12 cellular contexts compared by ENCODE assay signal in the genomic region with DNA sequence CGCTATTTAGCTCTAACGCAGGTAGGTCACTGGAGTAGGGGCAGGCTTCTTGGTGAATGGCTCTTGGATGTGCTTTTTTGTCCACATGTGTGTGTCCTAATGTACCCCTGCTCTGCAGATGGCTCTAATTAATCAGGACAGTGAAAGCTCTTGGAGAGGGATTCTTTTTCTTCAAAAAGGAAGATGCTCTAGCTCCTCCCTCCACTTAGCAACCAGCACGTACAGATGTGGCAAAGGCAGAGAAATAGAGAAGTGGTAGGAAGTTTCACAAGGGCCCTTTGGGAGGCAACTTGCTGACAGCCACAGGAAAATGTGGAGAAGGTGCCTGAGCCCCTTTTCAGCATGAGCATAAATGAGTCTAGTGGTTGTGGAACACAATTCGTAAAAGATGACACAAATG.
"Had no signal": no experiment of that assay in that cellular context is flagged by ENCODE, and none has a peak within 500 bp of the region (broad histone marks: within the 10 kb centered on the region; RNA-seq: fewer than 3 reads in every experiment).

No MANE protein-coding gene starts in this region.

- H3K36me3 ChIP-seq: tibial nerve, vagina had no signal

- H3K4me3 ChIP-seq: lung, tibial nerve, vagina had no signal

- H3K27me3 ChIP-seq: vagina had no signal

- H3K9me3 ChIP-seq: tibial nerve, vagina had no signal

- H3K27ac ChIP-seq: tibial nerve, vagina had no signal

- DNase-seq: activated effector memory CD4-positive, alpha-beta T cell treated with anti-CD3 and anti-CD28 coated beads, Interleukin-2, amount 50 U/mL, for 16 hours; activated naive CD8-positive, alpha-beta T cell treated with anti-CD3 and anti-CD28 coated beads for 36 hours; activated T-cell treated with anti-CD3 and anti-CD28 coated beads, Interleukin-2, amount 50 U/mL, for 24 hours; anterior cingulate cortex; hippocampal formation; midbrain; posterior cingulate gyrus; right cardiac atrium; stimulated activated CD4-positive, alpha-beta T cell treated with anti-CD3 and anti-CD28 coated beads, Interleukin-1b, Interleukin-23, amount 100 ng/mL, for 48 hours had no signal
